ENCODE assay signal across 11 cellular contexts in the genomic region with DNA sequence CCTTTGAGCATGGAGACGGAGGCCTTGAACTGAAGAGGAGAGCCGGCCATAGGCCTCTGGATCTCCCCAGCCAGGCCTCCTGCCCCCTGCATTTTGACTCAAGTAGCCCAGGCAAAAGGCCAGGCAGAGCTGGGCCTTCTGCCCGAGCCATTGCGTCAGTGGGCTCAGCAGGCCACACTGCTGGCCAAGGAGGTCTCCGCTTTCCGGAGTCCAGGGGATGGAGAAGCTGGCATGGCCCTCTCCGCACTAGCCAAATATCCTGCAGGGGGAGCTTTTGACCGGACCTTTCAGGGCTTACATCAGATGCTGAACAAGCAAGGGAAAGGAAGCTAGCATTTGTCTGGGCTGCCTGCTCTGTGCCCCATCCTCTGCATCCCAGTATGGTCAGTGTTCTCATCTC.
DNase-seq lines count a peak whose midpoint lies in the region; ATAC-seq lines count a peak whose summit lies in the region.
"Had no signal": no experiment of that assay in that cellular context is flagged by ENCODE, and none has a peak within 500 bp of the region (broad histone marks: within the 10 kb centered on the region; RNA-seq: fewer than 3 reads in every experiment).

No MANE protein-coding gene starts in this region.

- intact Hi-C loops in activated naive CD4-positive, alpha-beta T cell treated with anti-CD3 and anti-CD28 coated beads for 36 hours (cut with micrococcal nuclease): no loop called here

- ATAC-seq in GM18517 (IDR thresholded peaks at IDR 0.05; ENCODE audit: unreplicated experiment): no peak

- H3K27ac Mint-ChIP-seq in activated naive CD4-positive, alpha-beta T cell treated with anti-CD3 and anti-CD28 coated beads for 36 hours: no peak overlapping the region
- H3K27ac Mint-ChIP-seq: activated CD4-positive, alpha-beta T cell treated with anti-CD3 and anti-CD28 coated beads, Interleukin-2, amount 10 ng/mL, durations not matched to agents 7 days and 5 days; dendritic cell treated with granulocyte-macrophage colony-stimulating factor and Interleukin-4, amounts not matched to agents 40 ng/mL and 50 ng/mL, for 4 days had no signal

- no peaks in the 10 kb centered on the region for H3K27me3 Mint-ChIP-seq in activated naive CD4-positive, alpha-beta T cell treated with anti-CD3 and anti-CD28 coated beads for 36 hours (ENCODE audit: low read depth)
- H3K27me3 Mint-ChIP-seq: activated CD4-positive, alpha-beta T cell treated with anti-CD3 and anti-CD28 coated beads, Interleukin-2, amount 10 ng/mL, durations not matched to agents 7 days and 5 days; dendritic cell treated with granulocyte-macrophage colony-stimulating factor and Interleukin-4, amounts not matched to agents 40 ng/mL and 50 ng/mL, for 4 days had no signal

- no peak overlapping the region for H3K4me3 Mint-ChIP-seq in activated naive CD4-positive, alpha-beta T cell treated with anti-CD3 and anti-CD28 coated beads for 36 hours
- H3K4me3 Mint-ChIP-seq: activated CD4-positive, alpha-beta T cell treated with anti-CD3 and anti-CD28 coated beads, Interleukin-2, amount 10 ng/mL, durations not matched to agents 7 days and 5 days; dendritic cell treated with granulocyte-macrophage colony-stimulating factor and Interleukin-4, amounts not matched to agents 40 ng/mL and 50 ng/mL, for 4 days had no signal

- H3K4me1 Mint-ChIP-seq in activated naive CD4-positive, alpha-beta T cell treated with anti-CD3 and anti-CD28 coated beads for 36 hours (ENCODE audit: low read depth): no peaks in the 10 kb centered on the region
- H3K4me1 Mint-ChIP-seq: activated CD4-positive, alpha-beta T cell treated with anti-CD3 and anti-CD28 coated beads, Interleukin-2, amount 10 ng/mL, durations not matched to agents 7 days and 5 days had no signal

- CTCF ChIA-PET in activated naive CD4-positive, alpha-beta T cell treated with anti-CD3 and anti-CD28 coated beads for 36 hours (lab: Charles Lee): no interaction called here

- DNase-seq in HT1080 (ENCODE audit: low read depth): peak; percentile 21
- DNase-seq in cerebellum (ENCODE audit: low spot score): peak; percentile 87
- DNase-seq in iPS-NIHi7 (ENCODE audit: extremely low spot score): peak; percentile 59
- DNase-seq in superior temporal gyrus (ENCODE audit: extremely low spot score): peak; percentile 44
- no peak for DNase-seq in stimulated activated CD4-positive, alpha-beta T cell treated with anti-CD3 and anti-CD28 coated beads, Interleukin-2, amount 100 ng/mL, for 24 hours
- DNase-seq in activated naive CD4-positive, alpha-beta T cell treated with anti-CD3 and anti-CD28 coated beads for 36 hours: no peak
- DNase-seq: activated CD4-positive, alpha-beta T cell treated with anti-CD3 and anti-CD28 coated beads, Interleukin-2, amount 10 ng/mL, durations not matched to agents 7 days and 5 days; activated T-cell treated with anti-CD3 and anti-CD28 coated beads, Interleukin-2, amount 50 U/mL, for 1 hour; NCI-H1417 had no signal

- H3K9me3 Mint-ChIP-seq in activated naive CD4-positive, alpha-beta T cell treated with anti-CD3 and anti-CD28 coated beads for 36 hours: no peaks in the 10 kb centered on the region
- H3K9me3 Mint-ChIP-seq: activated CD4-positive, alpha-beta T cell treated with anti-CD3 and anti-CD28 coated beads, Interleukin-2, amount 10 ng/mL, durations not matched to agents 7 days and 5 days; dendritic cell treated with granulocyte-macrophage colony-stimulating factor and Interleukin-4, amounts not matched to agents 40 ng/mL and 50 ng/mL, for 4 days had no signal

- H3K36me3 Mint-ChIP-seq in activated naive CD4-positive, alpha-beta T cell treated with anti-CD3 and anti-CD28 coated beads for 36 hours (ENCODE audit: low read depth): no peaks in the 10 kb centered on the region

Comparison
In these comparisons a context has a peak if more than half of its experiments do, and no peak if none do; other contexts are left out.
1. DNase-seq: peak in HT1080 (single experiment), cerebellum (single experiment), iPS-NIHi7 (single experiment) and superior temporal gyrus (single experiment); none in stimulated activated CD4-positive, alpha-beta T cell treated with anti-CD3 and anti-CD28 coated beads, Interleukin-2, amount 100 ng/mL, for 24 hours (0 of 2) and activated naive CD4-positive, alpha-beta T cell treated with anti-CD3 and anti-CD28 coated beads for 36 hours (single experiment).